Comparison of ENCODE assay signal across 10 cellular contexts in genomic region chr5:140219068-140219971, GRCh38. TPM values are rescaled to one million over a fixed set of nuclear protein-coding genes. Genes with fewer than 3 reads are reported as not detected.
A peak's percentile ranks its signal among the peaks of the same experiment; 100 is the strongest.
DNase-seq lines count a peak whose midpoint lies in the region; ATAC-seq, FAIRE-seq and TF ChIP-seq lines count a peak whose summit lies in the region.
"Had no signal": no experiment of that assay in that cellular context is flagged by ENCODE, and none has a peak within 500 bp of the region (broad histone marks: within the 10 kb centered on the region; RNA-seq: fewer than 3 reads in every experiment).

No MANE protein-coding gene starts in this region.

- ATAC-seq in GM19467 (IDR thresholded peaks at IDR 0.05; ENCODE audit: unreplicated experiment) (peak; percentile 25), GM21576 (IDR thresholded peaks at IDR 0.05; ENCODE audit: unreplicated experiment) (no peak), natural killer cell (no peak)

- H3K27me3 Mint-ChIP-seq in natural killer cell (ENCODE audit: low read depth in 2 of 2), result peaks cover 6% of the 10 kb centered on the region in 2 donors

- no peaks in the 10 kb centered on the region for H3K9me3 Mint-ChIP-seq in natural killer cell

- H3K4me3 ChIP-seq in MG63 (no peak overlapping the region), fibroblast of the aortic adventitia (ENCODE audit: low read depth, low read length) (no peak overlapping the region), small intestine (ENCODE audit: low read depth in 1 of 2, low read length in 2 of 2) (no peak overlapping the region)
- H3K4me3 ChIP-seq: vagina had no signal

- H3K27ac ChIP-seq in small intestine (ENCODE audit: low read depth in 1 of 2, low read length in 1 of 2), result peak overlapping the region; percentile 65 to 71
- H3K27ac ChIP-seq: vagina had no signal

- no peaks in the 10 kb centered on the region for H3K9me3 ChIP-seq in MG63
- H3K9me3 ChIP-seq in small intestine (ENCODE audit: control insufficient read depth, low read depth), result no peaks in the 10 kb centered on the region
- H3K9me3 ChIP-seq: vagina had no signal

- 14 to 61% (median 27%) methylated on average over 9 of the region's 9 CpGs for WGBS in small intestine, 3 donors

- intact Hi-C loops in natural killer cell (cut with micrococcal nuclease), result no loop called here

- H3K4me1 ChIP-seq in small intestine (ENCODE audit: control insufficient read depth in 2 of 2, insufficient read depth in 1 of 2, low read depth in 1 of 2, low read length in 1 of 2), result peaks cover 16 to 37% of the 10 kb centered on the region in 2 donors

- H3K4me1 Mint-ChIP-seq in natural killer cell, result peaks cover 8 to 9% of the 10 kb centered on the region in 2 donors

- TF ChIP-seq CTCF in fibroblast of the aortic adventitia (IDR thresholded peaks at IDR 0.05; ENCODE audit: insufficient read depth, low read length) (no peak), natural killer cell (IDR thresholded peaks at IDR 0.05) (no peak)

- H3K27me3 ChIP-seq in MG63 (no peaks in the 10 kb centered on the region), small intestine (ENCODE audit: control insufficient read depth in 2 of 2, insufficient read depth in 2 of 2, low read length in 2 of 2) (no peaks in the 10 kb centered on the region)
- H3K27me3 ChIP-seq: vagina had no signal

- H3K4me3 Mint-ChIP-seq in natural killer cell, result no peak overlapping the region

- no peak overlapping the region for H3K27ac Mint-ChIP-seq in natural killer cell

- peak; percentile 40 for DNase-seq in MG63
- DNase-seq in fibroblast of the aortic adventitia (ENCODE audit: low read depth), result peak; percentile 58
- DNase-seq in small intestine, result peak; percentile 94
- DNase-seq in DMS53 treated with DMSO at 0.1 percent for 48 hours (lab: John Stamatoyannopoulos, UW; ENCODE audit: unreplicated experiment), result no peak
- no peak for DNase-seq in stimulated activated CD8-positive, alpha-beta memory T cell treated with anti-CD3 and anti-CD28 coated beads, Interleukin-4, amount 100 ng/mL, for 48 hours
- no peak for DNase-seq in natural killer cell
- DNase-seq: NCI-H1694 treated with DMSO at 0.1 percent for 48 hours had no signal

- peak; percentile 57 for FAIRE-seq in small intestine (lab: Jason Lieb, UNC)

- no peaks in the 10 kb centered on the region for H3K36me3 ChIP-seq in MG63
- H3K36me3 ChIP-seq in small intestine (ENCODE audit: control insufficient read depth in 2 of 2, insufficient read depth in 2 of 2, low read length in 2 of 2), result no peaks in the 10 kb centered on the region
- H3K36me3 ChIP-seq: vagina had no signal

- no peaks in the 10 kb centered on the region for H3K36me3 Mint-ChIP-seq in natural killer cell

RNA-seq across cellular contexts. Expression of gene CYSTM1, which starts 44.3 kb away (rescaled TPM):
- 12.9 and 29.4 TPM in 2 replicates for total RNA-seq in MG63 (2014; rRNA removed; shearing (Covaris generic); ENCODE audit: low replicate concordance)
- 35.8 and 43.4 TPM in 2 replicates for total RNA-seq in fibroblast of the aortic adventitia (ENCODE audit: low replicate concordance)
- 100 to 1,000 TPM; 273 to 884 (median 819) TPM for polyA plus RNA-seq in small intestine
- 1 to 10 TPM; 3.9 to 4.9 (median 4.2) TPM for total RNA-seq in natural killer cell

Comparison
In these comparisons a context has a peak if more than half of its experiments do, and no peak if none do; other contexts are left out.
1. DNase-seq: peak in MG63 (single experiment), fibroblast of the aortic adventitia (single experiment) and small intestine (single experiment); none in DMS53 treated with DMSO at 0.1 percent for 48 hours (single experiment), stimulated activated CD8-positive, alpha-beta memory T cell treated with anti-CD3 and anti-CD28 coated beads, Interleukin-4, amount 100 ng/mL, for 48 hours (single experiment) and natural killer cell (single experiment).